8 cellular contexts compared by ENCODE assay signal in the genomic region with DNA sequence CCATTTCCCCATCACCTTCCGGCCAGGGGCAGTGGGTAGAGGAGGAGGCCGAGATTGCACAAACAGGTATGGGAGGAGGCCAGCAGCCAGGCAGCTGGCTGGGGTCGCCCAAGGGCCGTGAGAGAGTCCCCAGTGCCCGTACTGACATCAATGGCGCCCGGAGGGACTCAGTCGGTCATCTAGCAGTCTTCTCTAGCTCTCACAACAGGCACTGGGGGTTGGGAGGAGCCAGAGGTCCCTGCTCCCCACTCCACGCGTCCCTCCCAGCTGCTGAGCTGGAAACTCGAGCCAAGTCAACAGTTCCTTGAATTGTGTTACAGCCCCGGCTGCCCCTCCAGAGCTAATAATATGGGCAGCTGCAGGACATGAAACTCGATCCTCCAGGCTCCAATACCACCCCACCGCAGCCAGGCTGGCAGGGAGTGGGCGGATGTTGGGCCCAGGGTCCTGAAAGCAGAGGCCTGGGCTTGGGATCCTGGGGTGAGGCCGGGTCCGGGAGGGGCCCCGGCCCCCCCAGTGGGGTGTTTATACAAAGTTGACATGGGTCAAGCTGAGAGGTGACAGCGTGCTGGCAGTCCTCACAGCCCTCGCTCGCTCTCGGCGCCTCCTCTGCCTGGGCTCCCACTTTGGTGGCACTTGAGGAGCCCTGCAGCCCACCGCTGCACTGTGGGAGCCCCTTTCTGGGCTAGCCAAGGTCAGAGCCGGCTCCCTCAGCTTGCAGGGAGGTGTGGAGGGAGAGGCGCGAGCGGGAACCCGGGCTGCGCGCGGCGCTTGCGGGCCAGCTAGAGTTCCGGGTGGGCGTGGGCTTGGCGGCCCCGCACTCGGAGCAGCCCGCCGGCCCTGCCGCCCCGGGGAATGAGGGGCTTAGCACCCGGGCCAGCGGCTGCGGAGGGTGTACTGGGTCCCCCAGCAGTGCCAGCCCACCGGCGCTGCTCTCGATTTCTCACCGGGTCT. TPM values are rescaled to one million over a fixed set of nuclear protein-coding genes. Genes with fewer than 3 reads are reported as not detected.
A peak's percentile ranks its signal among the peaks of the same experiment; 100 is the strongest.
DNase-seq lines count a peak whose midpoint lies in the region; FAIRE-seq and TF ChIP-seq lines count a peak whose summit lies in the region.
"Not testable (repeated sequence)": the region's sequence is repeated elsewhere in the genome, so short reads cannot be mapped to it uniquely, and the experiment has no call there.

No MANE protein-coding gene starts in this region.

- H2AFZ ChIP-seq in osteoblast (ENCODE audit: low read length): peak overlapping the region; percentile 82

- H3K4me1 ChIP-seq in Peyer's patch (peaks cover 0 to 46% (median 32%) of the 10 kb centered on the region in 4 donors), ascending aorta (peaks cover 2 to 32% of the 10 kb centered on the region in 2 donors), esophagus muscularis mucosa (peaks cover 53 to 74% (median 65%) of the 10 kb centered on the region in 4 donors), kidney (ENCODE audit: control insufficient read depth in 1 of 2, insufficient read depth in 1 of 2, low read depth in 1 of 2, low read length in 2 of 2) (peaks cover 33 to 36% of the 10 kb centered on the region in 2 donors), osteoblast (ENCODE audit: insufficient read depth, low read length) (peaks cover 32% of the 10 kb centered on the region)

- H3K9me3 ChIP-seq in Peyer's patch; ascending aorta; esophagus muscularis mucosa; kidney (ENCODE audit: control insufficient read depth in 1 of 2, low read length in 2 of 2); osteoblast (ENCODE audit: low read depth, low read length): not testable (repeated sequence)

- TF ChIP-seq EP300 in esophagus muscularis mucosa (IDR thresholded peaks at IDR 0.05): not testable (repeated sequence)

- DNase-seq in DMS153 treated with DMSO at 0.1 percent for 48 hours (lab: John Stamatoyannopoulos, UW; ENCODE audit: unreplicated experiment): peak; percentile 93
- peak; percentile 52 for DNase-seq in NCI-H187 treated with DMSO at 0.1 percent for 48 hours (lab: John Stamatoyannopoulos, UW)
- DNase-seq in Peyer's patch; ascending aorta (ENCODE audit: low spot score in 2 of 2); esophagus muscularis mucosa (ENCODE audit: extremely low spot score): not testable (repeated sequence)
- peak; percentile 89 for DNase-seq in kidney
- DNase-seq in osteoblast (ENCODE audit: insufficient read length, low spot score, missing footprints): peak; percentile 87
- DNase-seq in substantia nigra (lab: John Stamatoyannopoulos, UW): peak in 36 of 49 donors; percentile 21 to 74 (median 58)

- not testable (repeated sequence) for TF ChIP-seq POLR2A in Peyer's patch (IDR thresholded peaks at IDR 0.05); esophagus muscularis mucosa (IDR thresholded peaks at IDR 0.05; ENCODE audit: low read depth)

- peak overlapping the region in 1 of 2 donors; percentile 40 for H3K9ac ChIP-seq in kidney (ENCODE audit: low read length in 2 of 2)

- H3K27ac ChIP-seq in Peyer's patch: peak overlapping the region; percentile 1 to 45 (median 37)
- H3K27ac ChIP-seq in ascending aorta: peak overlapping the region; percentile 16 to 62
- H3K27ac ChIP-seq in esophagus muscularis mucosa (replicated peaks in 1 of 4): peak overlapping the region; percentile 50 to 64 (median 59)
- peak overlapping the region; percentile 0 to 23 for H3K27ac ChIP-seq in kidney (ENCODE audit: low read depth in 2 of 2, low read length in 2 of 2)
- H3K27ac ChIP-seq in osteoblast (ENCODE audit: low read depth, low read length): peak overlapping the region; percentile 23
- H3K27ac ChIP-seq in substantia nigra (ENCODE audit: low read depth, low read length, poor library complexity, severe bottlenecking): peak overlapping the region; percentile 95

- H3K79me2 ChIP-seq in osteoblast (ENCODE audit: insufficient read depth, low read length): not testable (repeated sequence)

- H3K27me3 ChIP-seq in Peyer's patch; ascending aorta; esophagus muscularis mucosa; osteoblast (ENCODE audit: insufficient read depth, low read length): not testable (repeated sequence)

- TF ChIP-seq CTCF in Peyer's patch (IDR thresholded peaks at IDR 0.05); ascending aorta (IDR thresholded peaks at IDR 0.05); esophagus muscularis mucosa (IDR thresholded peaks at IDR 0.05); kidney (IDR thresholded peaks at IDR 0.05; ENCODE audit: borderline replicate concordance, extremely low read depth, insufficient read depth); osteoblast (IDR thresholded peaks at IDR 0.05; ENCODE audit: extremely low read depth, low read depth, low read length): not testable (repeated sequence)

- peak overlapping the region; percentile 56 for H3K4me2 ChIP-seq in osteoblast (ENCODE audit: insufficient read depth, low read length)

- intact Hi-C loops in ascending aorta (cut with DNase I): loop anchor here (5.0 kb wide), 1 partner anchor 198 kb away; no protein-coding TSS in a partner anchor
- intact Hi-C loops in esophagus muscularis mucosa (cut with DNase I); kidney (cut with DNase I): not testable (repeated sequence)

- 77% methylated on average over 30 of the region's 50 CpGs for WGBS in esophagus muscularis mucosa

- H4K20me1 ChIP-seq in osteoblast (ENCODE audit: insufficient read depth, low read length): not testable (repeated sequence)

- H3K4me3 ChIP-seq in Peyer's patch; ascending aorta; kidney (ENCODE audit: low read length in 2 of 2); osteoblast (ENCODE audit: insufficient read depth, low read length): not testable (repeated sequence)
- peak overlapping the region in 1 of 4 donors; percentile 17 for H3K4me3 ChIP-seq in esophagus muscularis mucosa

- not testable (repeated sequence) for FAIRE-seq in kidney (lab: Jason Lieb, UNC)

- not testable (repeated sequence) for H3K36me3 ChIP-seq in Peyer's patch; ascending aorta; esophagus muscularis mucosa; kidney (ENCODE audit: control insufficient read depth in 1 of 2, insufficient read depth in 2 of 2, low read length in 2 of 2); osteoblast (ENCODE audit: insufficient read depth, low read length)

RNA-seq across cellular contexts. Expression of a gene that starts 29.2 kb away (rescaled TPM):
- total RNA-seq in Peyer's patch (10 to 100 TPM; 33.0 to 54.1 (median 47.2) TPM), ascending aorta (46.1 TPM), esophagus muscularis mucosa (10 to 100 TPM; 27.8 to 46.5 (median 37.8) TPM), kidney (37.7 TPM), osteoblast (48.0 and 52.5 TPM in 2 replicates)
- 32.0 TPM for polyA plus RNA-seq in kidney (ENCODE audit: insufficient read depth, low read depth, low replicate concordance)

RNA-seq across cellular contexts. Expression of a gene that starts 51.8 kb away (rescaled TPM):
- total RNA-seq in Peyer's patch: 100 to 1,000 TPM in 3 of 4 donors, 10 to 100 TPM in 1; 80.6 to 275 (median 123) TPM
- 394 TPM for total RNA-seq in ascending aorta
- 100 to 1,000 TPM in 3 of 4 donors, 10 to 100 TPM in 1; 77.4 to 247 (median 146) TPM for total RNA-seq in esophagus muscularis mucosa
- 292 TPM for total RNA-seq in kidney
- polyA plus RNA-seq in kidney (ENCODE audit: insufficient read depth, low read depth, low replicate concordance): 96.9 TPM
- 366 and 522 TPM in 2 replicates for total RNA-seq in osteoblast

Comparison
In these comparisons a context has a peak if more than half of its experiments do, and no peak if none do; other contexts are left out.
1. H3K27ac ChIP-seq: peak in every context shown above with its lines; median percentile 95 in substantia nigra; 59 in esophagus muscularis mucosa; 39 in ascending aorta; 37 in Peyer's patch; 23 in osteoblast; 12 in kidney.